7 cellular contexts compared by ENCODE assay signal in genomic region chr10:119478111-119479047, GRCh38.
DNase-seq lines count a peak whose midpoint lies in the region; ATAC-seq and TF ChIP-seq lines count a peak whose summit lies in the region.

No MANE protein-coding gene starts in this region.

- DNase-seq in neural progenitor cell (ENCODE audit: low spot score) (no peak), hypothalamus (lab: John Stamatoyannopoulos, UW) (no peak), osteocyte (ENCODE audit: extremely low spot score, unreplicated experiment) (no peak)
- DNase-seq in stimulated activated CD4-positive, alpha-beta T cell treated with anti-CD3 and anti-CD28 coated beads, Interleukin-12 subunit alpha, Interleukin-12 subunit beta, amount 100 ng/mL, for 4 hours: no peak

- no peaks in the 10 kb centered on the region for H3K9me3 ChIP-seq in OCI-LY1 (ENCODE audit: low read length)
- H3K9me3 ChIP-seq in neural progenitor cell (ENCODE audit: low read depth): no peaks in the 10 kb centered on the region

- H3K9me2 ChIP-seq in OCI-LY1 (ENCODE audit: low read depth, low read length): no peaks in the 10 kb centered on the region

- H3K4me1 ChIP-seq in OCI-LY1 (ENCODE audit: insufficient read depth, low read length, severe bottlenecking) (peaks cover 26% of the 10 kb centered on the region), neural progenitor cell (peaks cover 22% of the 10 kb centered on the region)

- H3K9me3 Mint-ChIP-seq in neural progenitor cell (peaks cover 5% of the 10 kb centered on the region), osteocyte (ENCODE audit: unreplicated experiment) (no peaks in the 10 kb centered on the region)

- H3K4me3 Mint-ChIP-seq in neural progenitor cell (no peak overlapping the region), osteocyte (ENCODE audit: unreplicated experiment) (no peak overlapping the region)

- H3K27ac ChIP-seq in OCI-LY1 (ENCODE audit: low read depth, low read length, poor library complexity, severe bottlenecking) (peak overlapping the region; percentile 13), neural progenitor cell (no peak overlapping the region)

- H3F3A ChIP-seq in OCI-LY1 (ENCODE audit: insufficient read depth, low read length) (no peaks in the 10 kb centered on the region), neural progenitor cell (ENCODE audit: low read depth) (peaks cover 12% of the 10 kb centered on the region)

- H3K36me3 Mint-ChIP-seq in neural progenitor cell (no peaks in the 10 kb centered on the region), osteocyte (ENCODE audit: unreplicated experiment) (no peaks in the 10 kb centered on the region)

- H3K9ac ChIP-seq in OCI-LY1 (ENCODE audit: low read length) (no peak overlapping the region), neural progenitor cell (no peak overlapping the region)

- H3K27me3 ChIP-seq in OCI-LY1 (ENCODE audit: insufficient read depth, low read length) (0 out of 2 replicates have a peak, but pooled peaks cover 5% of the 10 kb centered on the region), neural progenitor cell (peaks cover 62% of the 10 kb centered on the region)

- H4K20me1 ChIP-seq in OCI-LY1 (ENCODE audit: insufficient read depth, low read length) (no peaks in the 10 kb centered on the region), neural progenitor cell (ENCODE audit: low read depth) (no peaks in the 10 kb centered on the region)

- H3K4me3 ChIP-seq in OCI-LY1 (ENCODE audit: low read depth, low read length, poor library complexity, severe bottlenecking) (no peak overlapping the region), neural progenitor cell (no peak overlapping the region)

- TF ChIP-seq CTCF in OCI-LY1 (IDR thresholded peaks at IDR 0.05; ENCODE audit: low read length): no peak
- TF ChIP-seq CTCF in neural progenitor cell (IDR thresholded peaks at IDR 0.05): no peak
- TF ChIP-seq CTCF in osteocyte (IDR thresholded peaks at IDR 0.05): no peak

- H3K4me1 Mint-ChIP-seq in neural progenitor cell (peaks cover 20% of the 10 kb centered on the region), osteocyte (ENCODE audit: unreplicated experiment) (peaks cover 9% of the 10 kb centered on the region)

- H3K36me3 ChIP-seq in OCI-LY1 (ENCODE audit: insufficient read depth, low read length): no peaks in the 10 kb centered on the region
- H3K36me3 ChIP-seq in neural progenitor cell: no peaks in the 10 kb centered on the region

- peak overlapping the region; percentile 36 for H3K4me2 ChIP-seq in OCI-LY1 (ENCODE audit: low read length)
- peak overlapping the region; percentile 6 for H3K4me2 ChIP-seq in neural progenitor cell

- no peaks in the 10 kb centered on the region for H3K79me2 ChIP-seq in OCI-LY1 (ENCODE audit: insufficient read depth, low read length)
- no peaks in the 10 kb centered on the region for H3K79me2 ChIP-seq in neural progenitor cell (ENCODE audit: low read depth)

- peak; percentile 82 for ATAC-seq in GM19035 (IDR thresholded peaks at IDR 0.05; ENCODE audit: unreplicated experiment)
- ATAC-seq in HG02759 (IDR thresholded peaks at IDR 0.05; ENCODE audit: unreplicated experiment): peak; percentile 90

- H3K27me3 Mint-ChIP-seq in neural progenitor cell (ENCODE audit: insufficient read depth, low read depth) (peaks cover 6% of the 10 kb centered on the region), osteocyte (ENCODE audit: unreplicated experiment) (peaks cover 53% of the 10 kb centered on the region)

- H2AFZ ChIP-seq in OCI-LY1 (ENCODE audit: low read length): no peak overlapping the region
- H2AFZ ChIP-seq in neural progenitor cell (replicated peaks): no peak overlapping the region

- H3K27ac Mint-ChIP-seq in neural progenitor cell (peak overlapping the region; percentile 38), osteocyte (ENCODE audit: unreplicated experiment) (no peak overlapping the region)
